19 cellular contexts compared by ENCODE assay signal in the genomic region with DNA sequence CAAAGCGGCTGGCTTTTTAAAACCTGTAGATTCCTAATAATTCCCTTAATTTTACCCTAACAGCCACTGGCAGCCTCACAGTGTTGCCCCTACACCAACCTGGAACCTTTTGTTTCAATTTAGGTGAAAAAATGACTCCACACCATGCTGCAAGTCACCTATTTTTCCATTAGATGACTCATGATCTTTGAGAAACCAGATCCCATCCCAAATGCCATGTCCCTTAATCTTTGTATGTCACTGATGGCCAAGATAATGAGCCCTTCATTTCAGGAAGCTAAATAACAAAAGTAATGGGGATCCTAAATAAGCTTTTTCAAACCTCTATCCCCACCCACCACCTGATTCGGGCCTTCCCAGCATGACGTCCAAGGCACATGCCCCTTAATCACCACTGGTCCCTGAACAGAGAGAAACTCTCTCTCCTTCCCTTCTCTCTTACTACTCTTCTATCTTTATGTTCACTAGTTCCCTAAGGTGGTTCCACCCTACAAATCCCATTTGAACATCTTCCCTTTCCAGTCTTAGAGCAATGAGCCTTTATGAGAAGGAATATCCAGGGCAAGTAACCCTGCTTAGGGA. TPM values are rescaled to one million over a fixed set of nuclear protein-coding genes. Genes with fewer than 3 reads are reported as not detected.
"Had no signal": no experiment of that assay in that cellular context is flagged by ENCODE, and none has a peak within 500 bp of the region (broad histone marks: within the 10 kb centered on the region; RNA-seq: fewer than 3 reads in every experiment).

No MANE protein-coding gene starts in this region.

- H3K4me1 Mint-ChIP-seq: stimulated activated naive CD8-positive, alpha-beta T cell treated with anti-CD3 and anti-CD28 coated beads, Interleukin-15, amount 100 ng/mL, for 72 hours had no signal

- H3K4me3 Mint-ChIP-seq: activated naive CD4-positive, alpha-beta T cell treated with anti-CD3 and anti-CD28 coated beads for 36 hours; activated naive CD8-positive, alpha-beta T cell treated with anti-CD3 and anti-CD28 coated beads, Interleukin-2, amount 50 U/mL, for 24 hours; effector memory CD8-positive, alpha-beta T cell; stimulated activated naive CD8-positive, alpha-beta T cell treated with anti-CD3 and anti-CD28 coated beads, Interleukin-15, amount 100 ng/mL, for 72 hours had no signal

- H3K27me3 Mint-ChIP-seq: activated naive CD8-positive, alpha-beta T cell treated with anti-CD3 and anti-CD28 coated beads, Interleukin-2, amount 50 U/mL, for 24 hours; effector memory CD8-positive, alpha-beta T cell had no signal

- H3K9me3 ChIP-seq: ascending aorta, breast epithelium, upper lobe of left lung had no signal

- H3K36me3 ChIP-seq: ascending aorta, breast epithelium, upper lobe of left lung had no signal

- H3K27ac Mint-ChIP-seq: activated naive CD4-positive, alpha-beta T cell treated with anti-CD3 and anti-CD28 coated beads for 36 hours; activated naive CD8-positive, alpha-beta T cell treated with anti-CD3 and anti-CD28 coated beads, Interleukin-2, amount 50 U/mL, for 24 hours; activated T-helper 2 cell treated with anti-CD3 and anti-CD28 coated beads, Interferon-gamma antibody, Interleukin-2, Interleukin-4, amounts not matched to agents 10 μg/mL and 5 μg/mL and 100 μg/mL, durations not matched to agents 14 hours and 24 hours and 36 hours; effector memory CD8-positive, alpha-beta T cell; stimulated activated naive CD8-positive, alpha-beta T cell treated with anti-CD3 and anti-CD28 coated beads, Interleukin-15, amount 100 ng/mL, for 72 hours had no signal

- H3K4me3 ChIP-seq: ascending aorta, breast epithelium, lung, skin epidermis, upper lobe of left lung had no signal

- H3K27me3 ChIP-seq: ascending aorta, breast epithelium, upper lobe of left lung had no signal

- DNase-seq: activated CD4-positive, alpha-beta T cell treated with anti-CD3 and anti-CD28 coated beads, Interleukin-2, amount 50 U/mL, for 4 hours; activated CD4-positive, CD25-positive, alpha-beta regulatory T cell treated with anti-CD3 and anti-CD28 coated beads, Interleukin-2, amount 50 U/mL, for 72 hours; activated naive CD4-positive, alpha-beta T cell treated with anti-CD3 and anti-CD28 coated beads for 36 hours; activated naive CD8-positive, alpha-beta T cell treated with anti-CD3 and anti-CD28 coated beads, Interleukin-2, amount 50 U/mL, for 24 hours; dermis blood vessel endothelial cell; effector memory CD8-positive, alpha-beta T cell; erythroblast; naive B cell; posterior cingulate gyrus; right cardiac atrium; stimulated activated CD4-positive, alpha-beta T cell treated with anti-CD3 and anti-CD28 coated beads, Interleukin-15, amount 100 ng/mL, for 24 hours; stimulated activated naive CD8-positive, alpha-beta T cell treated with anti-CD3 and anti-CD28 coated beads, Interleukin-15, amount 100 ng/mL, for 72 hours; upper lobe of left lung had no signal

- H3K27ac ChIP-seq: ascending aorta, breast epithelium, skin epidermis had no signal

- H3K9me3 Mint-ChIP-seq: activated naive CD4-positive, alpha-beta T cell treated with anti-CD3 and anti-CD28 coated beads for 36 hours; activated naive CD8-positive, alpha-beta T cell treated with anti-CD3 and anti-CD28 coated beads, Interleukin-2, amount 50 U/mL, for 24 hours; activated T-helper 2 cell treated with anti-CD3 and anti-CD28 coated beads, Interferon-gamma antibody, Interleukin-2, Interleukin-4, amounts not matched to agents 10 μg/mL and 5 μg/mL and 100 μg/mL, durations not matched to agents 14 hours and 24 hours and 36 hours; effector memory CD8-positive, alpha-beta T cell had no signal

- H3K4me1 ChIP-seq: ascending aorta, breast epithelium had no signal

- ATAC-seq: activated naive CD8-positive, alpha-beta T cell treated with anti-CD3 and anti-CD28 coated beads, Interleukin-2, amount 50 U/mL, for 24 hours; effector memory CD8-positive, alpha-beta T cell; right cardiac atrium; stimulated activated naive CD8-positive, alpha-beta T cell treated with anti-CD3 and anti-CD28 coated beads, Interleukin-15, amount 100 ng/mL, for 72 hours had no signal

RNA-seq across cellular contexts. Expression of a gene that starts 33.6 kb away (rescaled TPM):
- total RNA-seq: activated naive CD4-positive, alpha-beta T cell treated with anti-CD3 and anti-CD28 coated beads for 36 hours; activated T-helper 2 cell treated with anti-CD3 and anti-CD28 coated beads, Interferon-gamma antibody, Interleukin-2, Interleukin-4, amounts not matched to agents 10 μg/mL and 5 μg/mL and 100 μg/mL, durations not matched to agents 14 hours and 24 hours and 36 hours; T-helper 2 cell treated with Interferon-gamma antibody and Interleukin-4, amounts not matched to agents 100 ng/mL and 5 ng/mL, for 36 hours had no signal
